Comparison of ENCODE assay signal across 11 cellular contexts in genomic region chr1:86410879-86411278, GRCh38. TPM values are rescaled to one million over a fixed set of nuclear protein-coding genes. Genes with fewer than 3 reads are reported as not detected.
"Had no signal": no experiment of that assay in that cellular context is flagged by ENCODE, and none has a peak within 500 bp of the region (broad histone marks: within the 10 kb centered on the region; RNA-seq: fewer than 3 reads in every experiment).

No MANE protein-coding gene starts in this region.

- H3K27ac Mint-ChIP-seq: GM23338, H9, HFFc6 had no signal

- H3K4me3 ChIP-seq: GM23248, GM23338, HAP-1 had no signal

- H3K9ac ChIP-seq: GM23248 had no signal

- H3K4me2 ChIP-seq: GM23338 had no signal

- H3K27ac ChIP-seq: GM23248 had no signal

- H2AFZ ChIP-seq: GM23248, GM23338 had no signal

- H3K36me3 ChIP-seq: HAP-1 had no signal

- H3K4me3 Mint-ChIP-seq: GM23338, H9, HFFc6 had no signal

- H3K9me3 Mint-ChIP-seq: GM23338, H9, HFFc6 had no signal

- ATAC-seq: GM23338, HCT116 had no signal

- DNase-seq: GM23248, GOT3, H7, H9, HCEC 1CT, HFFc6 had no signal

- H3K9me3 ChIP-seq: HAP-1 had no signal

- H3K4me1 ChIP-seq: HAP-1 had no signal

RNA-seq across cellular contexts. Expression of gene CLCA2, which starts 13.1 kb away (rescaled TPM):
- total RNA-seq: GM23338, H1, H7, H9 had no signal
- polyA plus RNA-seq: GM23338, H1 had no signal

RNA-seq across cellular contexts. Expression of gene CLCA1, which starts 57.8 kb away (rescaled TPM):
- total RNA-seq: GM23248, GM23338, H1, H4, H7, H9, HFFc6 had no signal
- polyA plus RNA-seq: GM23248, GM23338, H1 had no signal
